In the genomic region with DNA sequence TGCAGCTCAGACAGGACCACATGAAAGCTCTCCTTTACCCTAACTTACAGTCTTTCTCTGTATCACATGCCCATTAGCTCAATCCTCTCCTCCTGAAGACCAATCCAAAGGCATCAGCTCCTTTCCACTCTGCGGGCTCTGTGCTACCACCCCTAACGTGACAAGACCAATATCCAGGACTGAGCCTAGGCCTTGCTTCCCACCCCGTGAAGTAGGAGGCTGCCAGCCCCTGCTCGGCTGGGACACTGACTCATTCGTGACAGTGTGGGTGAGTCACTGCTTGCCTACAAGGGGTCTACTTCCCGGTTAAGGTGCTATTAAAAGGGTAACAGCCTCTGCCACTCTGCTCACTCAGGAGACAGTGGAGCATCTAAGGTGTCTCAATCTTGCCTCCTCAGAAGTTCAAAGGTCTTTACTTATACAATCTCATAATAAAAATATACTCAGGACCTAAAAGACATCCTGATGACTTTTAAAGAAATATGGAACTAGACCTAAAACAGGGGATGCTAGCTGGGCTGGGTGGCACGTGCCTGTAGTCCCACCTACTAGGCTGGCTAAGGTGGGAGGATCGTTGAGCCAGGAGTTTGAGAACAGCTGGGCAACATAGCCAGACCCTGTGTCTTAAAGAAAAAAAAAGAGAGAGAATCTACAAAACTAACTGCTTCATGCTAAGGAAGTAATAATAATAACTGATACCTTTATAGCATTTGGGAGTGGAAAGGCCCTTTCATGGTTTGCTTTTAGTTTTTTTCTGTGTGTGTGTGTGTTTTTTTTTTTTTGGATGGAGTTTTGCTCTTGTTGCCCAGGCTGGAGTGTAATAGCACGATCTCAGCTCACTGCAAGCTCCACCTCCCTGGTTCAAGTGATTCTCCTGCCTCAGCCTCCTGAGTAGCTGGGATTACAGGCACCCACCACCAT, we compare ENCODE assay signal across 9 cellular contexts. TPM values are rescaled to one million over a fixed set of nuclear protein-coding genes. Genes with fewer than 3 reads are reported as not detected.
DNase-seq lines count a peak whose midpoint lies in the region; ATAC-seq and TF ChIP-seq lines count a peak whose summit lies in the region.
"Had no signal": no experiment of that assay in that cellular context is flagged by ENCODE, and none has a peak within 500 bp of the region (broad histone marks: within the 10 kb centered on the region; RNA-seq: fewer than 3 reads in every experiment).

No MANE protein-coding gene starts in this region.

- no peak overlapping the region for H2BK5ac ChIP-seq in neuronal stem cell (ENCODE audit: low read length)

- no peaks in the 10 kb centered on the region for H3K27me3 ChIP-seq in BE2C
- H3K27me3 ChIP-seq in neuronal stem cell (ENCODE audit: control insufficient read depth in 3 of 3, insufficient read depth in 3 of 3, low read depth in 1 of 3, low read length in 3 of 3), result no peaks in the 10 kb centered on the region
- H3K27me3 ChIP-seq: Peyer's patch had no signal

- peak overlapping the region; percentile 45 for H2AFZ ChIP-seq in neuronal stem cell (ENCODE audit: low read length)

- no CpG with 5 or more reads among the region's 9 CpGs for WGBS in neuronal stem cell (ENCODE audit: extremely low coverage in 2 of 2, insufficient read length in 2 of 2, insufficient replicate concordance in 1 of 2), 2 donors

- H3K14ac ChIP-seq in neuronal stem cell (ENCODE audit: low read length), result no peak overlapping the region

- no peak for TF ChIP-seq CTCF in BE2C (IDR thresholded peaks at IDR 0.05; ENCODE audit: low read depth, low read length)
- no peak for TF ChIP-seq CTCF in cardiac fibroblast (IDR thresholded peaks at IDR 0.05; ENCODE audit: low read depth, low read length)

- H3K4me1 ChIP-seq in BE2C (no peaks in the 10 kb centered on the region; the same call in 1 of the 2 replicates), neuronal stem cell (ENCODE audit: control insufficient read depth in 2 of 2, insufficient read depth in 1 of 2, low read depth in 1 of 2, low read length in 2 of 2) (no peaks in the 10 kb centered on the region)
- H3K4me1 ChIP-seq: Peyer's patch had no signal

- no peak overlapping the region for H2AK5ac ChIP-seq in neuronal stem cell (ENCODE audit: low read depth, low read length)

- H3K27ac ChIP-seq in neuronal stem cell (replicated peaks; ENCODE audit: low read length), result no peak overlapping the region
- H3K27ac ChIP-seq: Peyer's patch had no signal

- peak overlapping the region; percentile 58 for H3K18ac ChIP-seq in neuronal stem cell (ENCODE audit: low read length)

- no peaks in the 10 kb centered on the region for H3K36me3 ChIP-seq in BE2C
- no peaks in the 10 kb centered on the region for H3K36me3 ChIP-seq in neuronal stem cell (replicated peaks in 1 of 2; ENCODE audit: control insufficient read depth in 2 of 2, insufficient read depth in 2 of 2, low read length in 2 of 2)
- H3K36me3 ChIP-seq: Peyer's patch had no signal

- no peak overlapping the region for H2BK120ac ChIP-seq in neuronal stem cell (ENCODE audit: low read depth, low read length)

- peak; percentile 25 for DNase-seq in BE2C
- DNase-seq in NCI-H226, result peak; percentile 75
- DNase-seq in cardiac fibroblast (ENCODE audit: low read depth in 2 of 2), result peak; percentile 91 to 95
- DNase-seq in neuronal stem cell (ENCODE audit: low spot score), result no peak
- DNase-seq in foreskin melanocyte, result no peak
- DNase-seq in NCI-H1092 treated with DMSO at 0.1 percent for 48 hours (lab: John Stamatoyannopoulos, UW), result no peak

- H2BK12ac ChIP-seq in neuronal stem cell (ENCODE audit: low read length), result peak overlapping the region; percentile 32

- H2BK15ac ChIP-seq in neuronal stem cell (ENCODE audit: low read length), result no peak overlapping the region

- no peak for ATAC-seq in GM21367 (IDR thresholded peaks at IDR 0.05; ENCODE audit: unreplicated experiment)
- no peak for ATAC-seq in GM18907 (IDR thresholded peaks at IDR 0.05; ENCODE audit: unreplicated experiment)

- no peak overlapping the region for H4K8ac ChIP-seq in neuronal stem cell (ENCODE audit: low read depth, low read length)

- H3K4me2 ChIP-seq in neuronal stem cell (ENCODE audit: insufficient read depth, low read length, poor library complexity, severe bottlenecking), result no peak overlapping the region

- H3K4me3 ChIP-seq in BE2C (ENCODE audit: low read depth, low read length), result no peak overlapping the region
- H3K4me3 ChIP-seq in cardiac fibroblast (replicated peaks in 1 of 2; ENCODE audit: low read depth in 2 of 2, low read length in 2 of 2), result no peak overlapping the region
- no peak overlapping the region for H3K4me3 ChIP-seq in neuronal stem cell (ENCODE audit: low read length in 2 of 2)
- H3K4me3 ChIP-seq: Peyer's patch had no signal

- H3K9me3 ChIP-seq in BE2C (no peaks in the 10 kb centered on the region), neuronal stem cell (replicated peaks in 1 of 2; ENCODE audit: control insufficient read depth in 2 of 2, insufficient read depth in 1 of 2, low read depth in 1 of 2, low read length in 2 of 2) (peaks cover 2 to 3% of the 10 kb centered on the region in 2 donors)
- H3K9me3 ChIP-seq: Peyer's patch had no signal

- no peak overlapping the region for H3K23ac ChIP-seq in neuronal stem cell (ENCODE audit: low read depth, low read length, poor library complexity)

- no peaks in the 10 kb centered on the region for H3K79me1 ChIP-seq in neuronal stem cell (ENCODE audit: low read depth, low read length)

- no peak overlapping the region for H4K91ac ChIP-seq in neuronal stem cell (ENCODE audit: low read depth, low read length, poor library complexity)

- no peak overlapping the region for H3K4ac ChIP-seq in neuronal stem cell (ENCODE audit: low read length)

- H3K9ac ChIP-seq in neuronal stem cell (ENCODE audit: low read depth, low read length, poor library complexity), result no peak overlapping the region

RNA-seq across cellular contexts. Expression of gene TMEM44, which starts 55.0 kb away (rescaled TPM):
- 11.3 TPM for polyA plus RNA-seq in BE2C (2012; ENCODE audit: insufficient read depth, insufficient read length, low read depth)
- polyA plus RNA-seq in neuronal stem cell (2013, experiment 1 of 2), result 13.7 TPM
- polyA plus RNA-seq in neuronal stem cell (2013, experiment 2 of 2), result 13.8 TPM

Comparison
In these comparisons a context has a peak if more than half of its experiments do, and no peak if none do; other contexts are left out.
1. DNase-seq: peak in BE2C (single experiment), NCI-H226 (single experiment) and cardiac fibroblast (2 of 2); none in neuronal stem cell (single experiment), foreskin melanocyte (single experiment) and NCI-H1092 treated with DMSO at 0.1 percent for 48 hours (single experiment).